Comparison of ENCODE assay signal across 19 cellular contexts in genomic region chr7:25495905-25496304, GRCh38.
DNase-seq lines count a peak whose midpoint lies in the region; ATAC-seq, FAIRE-seq and TF ChIP-seq lines count a peak whose summit lies in the region.
"Had no signal": no experiment of that assay in that cellular context is flagged by ENCODE, and none has a peak within 500 bp of the region (broad histone marks: within the 10 kb centered on the region; RNA-seq: fewer than 3 reads in every experiment).

No MANE protein-coding gene starts in this region.

- TF ChIP-seq EP300 in K562 (IDR thresholded peaks at IDR 0.05; ENCODE audit: low read length) = no peak

- no TSS peak for BruUV-seq in K562 (replicated peaks; lab: Mats Ljungman, UMichigan)

- H3K36me3 ChIP-seq in BLaER1 treated with 17β-estradiol and CSF1 and Interleukin-3, amounts not matched to agents 10 nM and 100 nM = no peaks in the 10 kb centered on the region
- H3K36me3 ChIP-seq in K562 (ENCODE audit: control insufficient read depth, insufficient read depth, low read length) (no peaks in the 10 kb centered on the region), spleen (no peaks in the 10 kb centered on the region)
- H3K36me3 ChIP-seq: ascending aorta, gastrocnemius medialis, prostate gland, transverse colon had no signal

- intact Hi-C loops in K562 (cut with micrococcal nuclease) = loop anchor here (10.0 kb wide), 1 partner anchor 359 kb away; no protein-coding TSS in a partner anchor
- intact Hi-C loops in left ventricle myocardium superior (cut with micrococcal nuclease) = no loop called here
- intact Hi-C loops in spleen (cut with DNase I; ENCODE audit: low total_unique reads) = no loop called here

- peaks cover 0 to 4% (median 0%) of the 10 kb centered on the region in 11 experiments; a peak in 2 of 22 replicates for H3K9me3 ChIP-seq in BLaER1 treated with 17β-estradiol and CSF1 and Interleukin-3, amounts not matched to agents 10 nM and 100 nM (replicated peaks in 1 of 11)
- H3K9me3 ChIP-seq in K562 (replicated peaks; ENCODE audit: control insufficient read depth, insufficient read depth, low read depth, low read length) = no peaks in the 10 kb centered on the region
- H3K9me3 ChIP-seq in spleen = no peaks in the 10 kb centered on the region
- H3K9me3 ChIP-seq: ascending aorta, gastrocnemius medialis, prostate gland, transverse colon had no signal

- in situ Hi-C loops in K562 (cut with MboI) = no loop called here

- TF ChIP-seq CTCF in K562 (IDR thresholded peaks at IDR 0.05 in 2 of 3, conservative IDR thresholded peaks at IDR 0.05 in 1 of 3; ENCODE audit: insufficient read depth in 2 of 3, low read depth in 1 of 3, low read length in 3 of 3) = no peak
- TF ChIP-seq CTCF in spleen (IDR thresholded peaks at IDR 0.05 in 8 of 11, conservative IDR thresholded peaks at IDR 0.05 in 3 of 11) = no peak

- no peak for TF ChIP-seq RAD21 in K562 (CRISPR knock-in tag; conservative IDR thresholded peaks at IDR 0.05 in 1 of 2, IDR thresholded peaks at IDR 0.05 in 1 of 2)

- DNase-seq in K562 (ENCODE audit: extremely low read depth in 1 of 4, low spot score in 3 of 4) = no peak
- DNase-seq in left ventricle myocardium superior = no peak
- DNase-seq in spleen = no peak
- no peak for DNase-seq in amniotic stem cell (lab: John Stamatoyannopoulos, UW)
- DNase-seq in stimulated activated CD4-positive, alpha-beta T cell treated with anti-CD3 and anti-CD28 coated beads, Interleukin-4, amount 100 ng/mL, for 24 hours = no peak
- DNase-seq in midbrain (lab: John Stamatoyannopoulos, UW) = no peak
- DNase-seq in hypothalamus (lab: John Stamatoyannopoulos, UW) = no peak
- DNase-seq: activated naive CD4-positive, alpha-beta T cell treated with anti-CD3 and anti-CD28 coated beads, Interleukin-2, amount 50 U/mL, for 16 hours; EL; gastrocnemius medialis; left colon; PC-9; SIG-M5; stimulated activated CD4-positive, alpha-beta T cell treated with anti-CD3 and anti-CD28 coated beads, Interleukin-2, amount 100 ng/mL, for 24 hours; transverse colon had no signal

- H3K9ac ChIP-seq in BLaER1 treated with 17β-estradiol and CSF1 and Interleukin-3, amounts not matched to agents 10 nM and 100 nM = peak overlapping the region in 4 of 11 experiments; percentile 61 to 79 (median 74); a peak in 4 of 22 replicates
- H3K9ac ChIP-seq in K562 (ENCODE audit: insufficient read depth in 1 of 2, low read depth in 2 of 2, low read length in 2 of 2) = no peak overlapping the region

- TF ChIP-seq POLR2A in K562 (conservative IDR thresholded peaks at IDR 0.05) (no peak), spleen (IDR thresholded peaks at IDR 0.05) (no peak)

- POLR2A ChIA-PET in K562 (lab: Yijun Ruan, JAX) = interaction anchor here (0.6 to 0.7 kb wide), 2 partner anchors 45 to 403 kb away, joined by 3 read pairs; no protein-coding TSS in a partner anchor

- H3K79me2 ChIP-seq in K562 (ENCODE audit: control insufficient read depth, insufficient read depth, low read length) = no peaks in the 10 kb centered on the region

- H3K9me1 ChIP-seq in K562 (ENCODE audit: control insufficient read depth, insufficient read depth, low read length) = no peaks in the 10 kb centered on the region

- FAIRE-seq in K562 (lab: Jason Lieb, UNC) = no peak

- CTCF ChIA-PET in K562 (lab: Yijun Ruan, JAX; ENCODE audit: low intra/inter-chr PET ratio) = no interaction called here

- WGBS in K562 (ENCODE audit: insufficient coverage, low coverage, missing lambda C conversion rate) = 0% methylated on average over 1 of the region's 1 CpG
- 40 to 58% (median 45%) methylated on average over 1 of the region's 1 CpG for WGBS in spleen, 5 donors

- no peaks in the 10 kb centered on the region for H4K20me1 ChIP-seq in BLaER1 treated with 17β-estradiol and CSF1 and Interleukin-3, amounts not matched to agents 10 nM and 100 nM
- H4K20me1 ChIP-seq in K562 (replicated peaks; ENCODE audit: control insufficient read depth, insufficient read depth, low read length) = no peaks in the 10 kb centered on the region

- H3K27ac ChIP-seq in BLaER1 treated with 17β-estradiol and CSF1 and Interleukin-3, amounts not matched to agents 10 nM and 100 nM = peak overlapping the region in 9 of 11 experiments; percentile 77 to 86 (median 84); a peak in 14 of 22 replicates
- H3K27ac ChIP-seq in K562 (ENCODE audit: extremely low read depth, low read depth, low read length) (peak overlapping the region; percentile 62; the same call in 1 of the 3 replicates), spleen (peak overlapping the region in 5 of 8 donors; percentile 69 to 86 (median 77))
- H3K27ac ChIP-seq: ascending aorta, PC-9, prostate gland had no signal

- peaks cover 22 to 30% (median 26%) of the 10 kb centered on the region in 10 experiments for H3K4me1 ChIP-seq in BLaER1 treated with 17β-estradiol and CSF1 and Interleukin-3, amounts not matched to agents 10 nM and 100 nM
- H3K4me1 ChIP-seq in K562 (replicated peaks in 1 of 2; ENCODE audit: control insufficient read depth in 2 of 2, insufficient read depth in 2 of 2, low read length in 2 of 2) = peaks cover 16 to 31% of the 10 kb centered on the region in 2 experiments
- H3K4me1 ChIP-seq in spleen = peaks cover 7 to 33% (median 21%) of the 10 kb centered on the region in 6 donors
- H3K4me1 ChIP-seq: gastrocnemius medialis, prostate gland had no signal

- H2AFZ ChIP-seq in K562 (ENCODE audit: low read depth, low read length) = no peak overlapping the region
- H2AFZ ChIP-seq: PC-9 had no signal

- no peak for ATAC-seq in K562
- ATAC-seq in left ventricle myocardium superior = peak; percentile 77
- ATAC-seq: left colon had no signal

- H3K27me3 ChIP-seq in BLaER1 treated with 17β-estradiol and CSF1 and Interleukin-3, amounts not matched to agents 10 nM and 100 nM = no peaks in the 10 kb centered on the region
- no peaks in the 10 kb centered on the region for H3K27me3 ChIP-seq in K562 (ENCODE audit: control insufficient read depth in 2 of 2, insufficient read depth in 2 of 2, low read length in 2 of 2)
- no peaks in the 10 kb centered on the region for H3K27me3 ChIP-seq in spleen (replicated peaks in 1 of 7)
- H3K27me3 ChIP-seq: ascending aorta, gastrocnemius medialis, transverse colon had no signal

- 0 out of 20 replicates have a peak overlapping the region, but pooled peaks of 2 of the 10 experiments have one; percentile 43 to 48 for H3K4me3 ChIP-seq in BLaER1 treated with 17β-estradiol and CSF1 and Interleukin-3, amounts not matched to agents 10 nM and 100 nM
- H3K4me3 ChIP-seq in K562 (no peak overlapping the region), spleen (peak overlapping the region in 1 of 8 donors; percentile 61)
- H3K4me3 ChIP-seq: ascending aorta, gastrocnemius medialis, PC-9, prostate gland, skin epidermis had no signal

- peak overlapping the region; percentile 69 to 91 (median 85); a peak in 21 of 22 replicates for H3K4me2 ChIP-seq in BLaER1 treated with 17β-estradiol and CSF1 and Interleukin-3, amounts not matched to agents 10 nM and 100 nM
- H3K4me2 ChIP-seq in K562 (ENCODE audit: insufficient read depth, low read length) = no peak overlapping the region
- H3K4me2 ChIP-seq: PC-9 had no signal

TF ChIP-seq in K562, 482 proteins besides CTCF, POLR2A, EP300 and RAD21 (continues in another document):
- TF ChIP-seq PHTF2 (CRISPR knock-in tag; IDR thresholded peaks at IDR 0.05) (no peak), FOXK2 (conservative IDR thresholded peaks at IDR 0.05 in 1 of 2, IDR thresholded peaks at IDR 0.05 in 1 of 2; ENCODE audit: low read depth in 2 of 2) (no peak; a peak in 1 of 4 replicates), MBD1 (CRISPR knock-in tag; IDR thresholded peaks at IDR 0.05) (no peak), HSF4 (CRISPR knock-in tag; IDR thresholded peaks at IDR 0.05; ENCODE audit: borderline replicate concordance) (no peak), ZNF277 (CRISPR knock-in tag; IDR thresholded peaks at IDR 0.05; ENCODE audit: borderline replicate concordance) (no peak), ZFP91 (CRISPR knock-in tag; IDR thresholded peaks at IDR 0.05) (no peak), RBM14 (IDR thresholded peaks at IDR 0.05; ENCODE audit: borderline replicate concordance, insufficient read depth, low read depth, low read length) (no peak), TRIM28 (IDR thresholded peaks at IDR 0.05) (no peak), HNRNPK (IDR thresholded peaks at IDR 0.05; ENCODE audit: low read depth, low read length, poor library complexity, severe bottlenecking) (no peak)
